ENCODE assay signal across 9 cellular contexts in genomic region chr7:151794508-151795167, GRCh38.
A peak's percentile ranks its signal among the peaks of the same experiment; 100 is the strongest.
DNase-seq lines count a peak whose midpoint lies in the region; ATAC-seq and TF ChIP-seq lines count a peak whose summit lies in the region.
"Had no signal": no experiment of that assay in that cellular context is flagged by ENCODE, and none has a peak within 500 bp of the region (broad histone marks: within the 10 kb centered on the region; RNA-seq: fewer than 3 reads in every experiment).

No MANE protein-coding gene starts in this region.

- H3K27ac ChIP-seq in SK-N-SH (ENCODE audit: low read depth in 2 of 2, low read length in 1 of 2): no peak overlapping the region
- peak overlapping the region; percentile 39; the same call in 1 of the 2 replicates for H3K27ac ChIP-seq in SJCRH30
- H3K27ac ChIP-seq in skin epidermis: peak overlapping the region in 17 of 21 experiments; percentile 11 to 78 (median 56)

- H3K9me2 ChIP-seq in SK-N-SH: no peaks in the 10 kb centered on the region

- TF ChIP-seq RAD21 in SK-N-SH (IDR thresholded peaks at IDR 0.05; ENCODE audit: low read length): no peak

- DNase-seq in SK-N-SH (no peak), SJCRH30 (peak; percentile 70 to 80), fibroblast of gingiva (ENCODE audit: low read depth) (peak; percentile 71), mesenteric fat pad (ENCODE audit: low spot score) (no peak), Ammon's horn (ENCODE audit: low spot score) (no peak), HuH-7.5 (ENCODE audit: low spot score) (no peak)
- DNase-seq: esophagus squamous epithelium had no signal

- 90% methylated on average over 12 of the region's 16 CpGs for WGBS in SK-N-SH (ENCODE audit: low lambda C conversion rate)

- no peaks in the 10 kb centered on the region for H3F3A ChIP-seq in SK-N-SH (replicated peaks; ENCODE audit: insufficient read depth)

- H3K79me2 ChIP-seq in SK-N-SH (ENCODE audit: insufficient read depth): no peaks in the 10 kb centered on the region

- ATAC-seq in SK-N-SH treated with all-trans-retinoic acid at 6 μM for 48 hours: peak; percentile 37; the same call in 2 of the 3 replicates

- no peak overlapping the region for H3K4me3 ChIP-seq in SK-N-SH (ENCODE audit: low read depth in 2 of 2, low read length in 1 of 2)
- H3K4me3 ChIP-seq in SJCRH30: no peak overlapping the region
- no peak overlapping the region for H3K4me3 ChIP-seq in skin epidermis
- H3K4me3 ChIP-seq: esophagus squamous epithelium had no signal

- H3K4me2 ChIP-seq in SK-N-SH: no peak overlapping the region

- H3K9me3 ChIP-seq in SK-N-SH (no peaks in the 10 kb centered on the region), SJCRH30 (replicated peaks) (no peaks in the 10 kb centered on the region)
- H3K9me3 ChIP-seq: esophagus squamous epithelium had no signal

- POLR2A ChIA-PET in SK-N-SH (lab: Yijun Ruan, JAX): no interaction called here

- CTCF ChIA-PET in SK-N-SH (lab: Yijun Ruan, JAX): interaction anchor here (33.3 kb wide), 1 partner anchor 11 kb away, joined by 325 read pairs; no protein-coding TSS in a partner anchor

- peaks cover 0 to 19% of the 10 kb centered on the region in 2 experiments; a peak in 1 of 4 replicates for H3K4me1 ChIP-seq in SK-N-SH (ENCODE audit: control insufficient read depth in 1 of 2, insufficient read depth in 2 of 2, low read depth in 1 of 2, low read length in 1 of 2)
- peaks cover 35% of the 10 kb centered on the region for H3K4me1 ChIP-seq in SJCRH30

- no peak for TF ChIP-seq CTCF in SK-N-SH (IDR thresholded peaks at IDR 0.05)

- H4K20me1 ChIP-seq in SK-N-SH (ENCODE audit: insufficient read depth): no peaks in the 10 kb centered on the region

- no peak overlapping the region for H3K9ac ChIP-seq in SK-N-SH

- H3K27me3 ChIP-seq in SK-N-SH (ENCODE audit: insufficient read depth) (0 out of 2 replicates have a peak, but pooled peaks cover 5% of the 10 kb centered on the region), SJCRH30 (no peaks in the 10 kb centered on the region)
- H3K27me3 ChIP-seq: esophagus squamous epithelium had no signal

- H2AFZ ChIP-seq in SK-N-SH (ENCODE audit: low read depth): no peak overlapping the region

- TF ChIP-seq EP300 in SK-N-SH (IDR thresholded peaks at IDR 0.05; ENCODE audit: borderline replicate concordance in 1 of 2, low read depth in 1 of 2, low read length in 1 of 2): no peak

- H3K36me3 ChIP-seq in SK-N-SH (replicated peaks in 1 of 2; ENCODE audit: control insufficient read depth in 1 of 2, insufficient read depth in 2 of 2, low read length in 1 of 2) (no peaks in the 10 kb centered on the region), SJCRH30 (no peaks in the 10 kb centered on the region)

TF ChIP-seq in SK-N-SH treated with all-trans-retinoic acid at 6 μM for 48 hours, 23 proteins besides CTCF, POLR2A, EP300 and RAD21:
- no peak for TF ChIP-seq PATZ1 (CRISPR knock-in tag; IDR thresholded peaks at IDR 0.05; ENCODE audit: borderline replicate concordance)
- TF ChIP-seq OSR1 (CRISPR knock-in tag; IDR thresholded peaks at IDR 0.05): no peak
- no peak for TF ChIP-seq ARNTL (CRISPR knock-in tag; IDR thresholded peaks at IDR 0.05; ENCODE audit: borderline replicate concordance, low read depth)
- no peak for TF ChIP-seq CREB5 (CRISPR knock-in tag; IDR thresholded peaks at IDR 0.05; ENCODE audit: low read depth)
- TF ChIP-seq TCF4 (CRISPR knock-in tag; IDR thresholded peaks at IDR 0.05; ENCODE audit: borderline replicate concordance): no peak
- TF ChIP-seq RARB (CRISPR knock-in tag; IDR thresholded peaks at IDR 0.05): no peak
- TF ChIP-seq BACH2 (CRISPR knock-in tag; IDR thresholded peaks at IDR 0.05; ENCODE audit: borderline replicate concordance): no peak
- TF ChIP-seq ESRRG (CRISPR knock-in tag; IDR thresholded peaks at IDR 0.05): no peak
- no peak for TF ChIP-seq ZNF565 (CRISPR knock-in tag; conservative IDR thresholded peaks at IDR 0.05; ENCODE audit: low read depth)

TF ChIP-seq in SK-N-SH, 30 proteins besides CTCF, POLR2A, EP300 and RAD21:
- no peak for TF ChIP-seq CHD2 (IDR thresholded peaks at IDR 0.05; ENCODE audit: low read length, partially characterized antibody)
- TF ChIP-seq EZH2phosphoT487 (IDR thresholded peaks at IDR 0.05; ENCODE audit: borderline replicate concordance, low read depth): no peak
- no peak for TF ChIP-seq RCOR1 (IDR thresholded peaks at IDR 0.05; ENCODE audit: low read length)
- no peak for TF ChIP-seq PBX3 (IDR thresholded peaks at IDR 0.05)
- TF ChIP-seq RFX5 (IDR thresholded peaks at IDR 0.05; ENCODE audit: low read length): no peak

Comparison
In these comparisons a context has a peak if more than half of its experiments do, and no peak if none do; other contexts are left out.
1. DNase-seq: peak in SJCRH30 (2 of 2) and fibroblast of gingiva (single experiment); none in SK-N-SH (single experiment), mesenteric fat pad (single experiment), Ammon's horn (single experiment) and HuH-7.5 (single experiment).
2. H3K27ac ChIP-seq: peak in SJCRH30 (single experiment) and skin epidermis (17 of 21); none in SK-N-SH (0 of 2).